Comparison of ENCODE assay signal across 33 cellular contexts in genomic region chr1:43000271-43000670, GRCh38. TPM values are rescaled to one million over a fixed set of nuclear protein-coding genes. Genes with fewer than 3 reads are reported as not detected.
DNase-seq lines count a peak whose midpoint lies in the region; ATAC-seq, FAIRE-seq and TF ChIP-seq lines count a peak whose summit lies in the region.
"Had no signal": no experiment of that assay in that cellular context is flagged by ENCODE, and none has a peak within 500 bp of the region (broad histone marks: within the 10 kb centered on the region; RNA-seq: fewer than 3 reads in every experiment).

No MANE protein-coding gene starts in this region.

- H3K79me1 ChIP-seq in trophoblast cell (ENCODE audit: low read length): peaks cover 45% of the 10 kb centered on the region

- CTCF ChIA-PET in T-cell (lab: Charles Lee): no interaction called here

- H3K14ac ChIP-seq in trophoblast cell (ENCODE audit: low read length): peak overlapping the region; percentile 51

- no peaks in the 10 kb centered on the region for H4K20me1 ChIP-seq in keratinocyte (ENCODE audit: control insufficient read depth, extremely low read depth, insufficient read depth, low read length)
- H4K20me1 ChIP-seq: BLaER1; BLaER1 treated with 17β-estradiol and CSF1 and Interleukin-3, amounts not matched to agents 10 nM and 100 nM had no signal

- H3K9me3 ChIP-seq in keratinocyte (ENCODE audit: control insufficient read depth, low read depth, low read length) (no peaks in the 10 kb centered on the region), trophoblast cell (ENCODE audit: insufficient read depth, low read depth, low read length) (no peaks in the 10 kb centered on the region)
- H3K9me3 ChIP-seq: A549; BE2C; BLaER1; BLaER1 treated with 17β-estradiol and CSF1 and Interleukin-3, amounts not matched to agents 10 nM and 100 nM; Caco-2 had no signal

- no peak overlapping the region for H4K12ac ChIP-seq in trophoblast cell (ENCODE audit: low read depth, low read length)

- H3K4me1 Mint-ChIP-seq in T-cell: no peaks in the 10 kb centered on the region
- H3K4me1 Mint-ChIP-seq: CD14-positive monocyte; CD4-positive, alpha-beta memory T cell; CD4-positive, CD25-positive, alpha-beta regulatory T cell; CD8-positive, alpha-beta memory T cell had no signal

- H2BK120ac ChIP-seq in trophoblast cell (ENCODE audit: insufficient read depth, low read length, poor library complexity): peak overlapping the region; percentile 70

- H3K9me3 Mint-ChIP-seq in T-cell: no peaks in the 10 kb centered on the region
- H3K9me3 Mint-ChIP-seq: CD4-positive, alpha-beta memory T cell; CD4-positive, alpha-beta T cell; CD4-positive, CD25-positive, alpha-beta regulatory T cell; CD8-positive, alpha-beta memory T cell; CD8-positive, alpha-beta T cell had no signal

- no peak overlapping the region for H3K27ac ChIP-seq in keratinocyte (ENCODE audit: control insufficient read depth, insufficient read depth, low read length)
- no peak overlapping the region for H3K27ac ChIP-seq in trophoblast cell (ENCODE audit: low read depth, low read length)
- H3K27ac ChIP-seq: 22Rv1; A549; BLaER1; BLaER1 treated with 17β-estradiol and CSF1 and Interleukin-3, amounts not matched to agents 10 nM and 100 nM; C4-2B had no signal

- dilution Hi-C loops in keratinocyte (cut with MboI; ENCODE audit: extremely low pct_ligation_motif_present, low sequenced_read_pairs): no loop called here

- H3K79me2 ChIP-seq in keratinocyte (ENCODE audit: control insufficient read depth, insufficient read depth, low read length): no peaks in the 10 kb centered on the region
- H3K79me2 ChIP-seq in trophoblast cell (ENCODE audit: control insufficient read depth, insufficient read depth, low read length, poor library complexity): peaks cover 8% of the 10 kb centered on the region

- no peak overlapping the region for H3K4me2 ChIP-seq in keratinocyte (ENCODE audit: control insufficient read depth, extremely low read depth, insufficient read depth, low read depth, low read length)
- no peak overlapping the region for H3K4me2 ChIP-seq in trophoblast cell (ENCODE audit: low read length)
- H3K4me2 ChIP-seq: A549; BLaER1; BLaER1 treated with 17β-estradiol and CSF1 and Interleukin-3, amounts not matched to agents 10 nM and 100 nM had no signal

- peak overlapping the region; percentile 32 for H2BK5ac ChIP-seq in trophoblast cell (ENCODE audit: low read depth, low read length, poor library complexity)

- no peaks in the 10 kb centered on the region for H3K9me1 ChIP-seq in keratinocyte (ENCODE audit: control insufficient read depth, extremely low read depth, insufficient read depth, low read length)

- DNase-seq in keratinocyte (ENCODE audit: low read depth, low spot score) (no peak), trophoblast cell (peak; percentile 82 to 90), T-cell (no peak), SHP77 (lab: John Stamatoyannopoulos, UW) (no peak)
- DNase-seq: 8988T; ACHN; AML-193; BE2C; C1 segment of cervical spinal cord; Caco-2; Calu3; CD4-positive, alpha-beta memory T cell; CD4-positive, alpha-beta T cell; CD4-positive, CD25-positive, alpha-beta regulatory T cell; CD8-positive, alpha-beta memory T cell; CD8-positive, alpha-beta T cell; COR-L47; DMS 273 treated with DMSO at 0.1 percent for 48 hours; DMS153; DMS53; DMS79; DMS79 treated with DMSO at 0.1 percent for 48 hours; DND-41; EL had no signal

- H3K4ac ChIP-seq in trophoblast cell (ENCODE audit: low read depth, low read length): peak overlapping the region; percentile 43

- H3K27ac Mint-ChIP-seq in T-cell: no peak overlapping the region
- H3K27ac Mint-ChIP-seq: B cell; CD4-positive, alpha-beta memory T cell; CD4-positive, alpha-beta T cell; CD4-positive, CD25-positive, alpha-beta regulatory T cell; CD8-positive, alpha-beta memory T cell; CD8-positive, alpha-beta T cell had no signal

- WGBS in trophoblast cell (ENCODE audit: extremely low coverage, insufficient coverage, insufficient read length): no CpG with 5 or more reads among the region's 1 CpG

- peak overlapping the region; percentile 91 for H2BK12ac ChIP-seq in trophoblast cell (ENCODE audit: low read length)

- H2AK5ac ChIP-seq in trophoblast cell (ENCODE audit: low read length): peak overlapping the region; percentile 45

- H3K23ac ChIP-seq in trophoblast cell (ENCODE audit: low read length): no peak overlapping the region

- H3K4me3 Mint-ChIP-seq in T-cell: no peak overlapping the region
- H3K4me3 Mint-ChIP-seq: B cell; CD14-positive monocyte; CD4-positive, alpha-beta memory T cell; CD4-positive, alpha-beta T cell; CD4-positive, CD25-positive, alpha-beta regulatory T cell; CD8-positive, alpha-beta memory T cell; CD8-positive, alpha-beta T cell had no signal

- no peaks in the 10 kb centered on the region for H3K27me3 Mint-ChIP-seq in T-cell
- H3K27me3 Mint-ChIP-seq: B cell; CD4-positive, alpha-beta T cell; CD4-positive, CD25-positive, alpha-beta regulatory T cell had no signal

- peak; percentile 5 for FAIRE-seq in keratinocyte (lab: Jason Lieb, UNC)
- FAIRE-seq: A204.1, A549, D721Med had no signal

- POLR2A ChIA-PET in T-cell (lab: Charles Lee): no interaction called here

- H3K9ac ChIP-seq in keratinocyte (ENCODE audit: control insufficient read depth, extremely low read depth, insufficient read depth, low read length) (no peak overlapping the region), trophoblast cell (ENCODE audit: low read length) (no peak overlapping the region)
- H3K9ac ChIP-seq: BLaER1; BLaER1 treated with 17β-estradiol and CSF1 and Interleukin-3, amounts not matched to agents 10 nM and 100 nM had no signal

- H3K4me1 ChIP-seq in keratinocyte (ENCODE audit: control insufficient read depth, extremely low read depth, insufficient read depth, low read length) (no peaks in the 10 kb centered on the region), trophoblast cell (ENCODE audit: control insufficient read depth in 1 of 2, insufficient read depth in 2 of 2, low read length in 2 of 2) (peaks cover 10 to 19% of the 10 kb centered on the region in 2 experiments)
- H3K4me1 ChIP-seq: A549, BLaER1 had no signal

- peak overlapping the region; percentile 22 for H4K91ac ChIP-seq in trophoblast cell (ENCODE audit: low read depth, low read length)

- TF ChIP-seq CTCF in keratinocyte (optimal IDR thresholded peaks at IDR 0.05 in 1 of 3, IDR thresholded peaks at IDR 0.05 in 1 of 3, conservative IDR thresholded peaks at IDR 0.05 in 1 of 3; ENCODE audit: extremely low read depth in 1 of 3, insufficient read depth in 2 of 3, low read length in 3 of 3): no peak

- H2AFZ ChIP-seq in keratinocyte (ENCODE audit: control insufficient read depth, low read length) (no peak overlapping the region), trophoblast cell (ENCODE audit: insufficient read depth, low read length, poor library complexity) (no peak overlapping the region)

- ATAC-seq in T-cell (replicated peaks in 1 of 4): no peak
- ATAC-seq: A549; CD8-positive, alpha-beta T cell had no signal

- H3K36me3 Mint-ChIP-seq in T-cell: no peaks in the 10 kb centered on the region
- H3K36me3 Mint-ChIP-seq: CD14-positive monocyte; CD4-positive, alpha-beta memory T cell; CD4-positive, CD25-positive, alpha-beta regulatory T cell; CD8-positive, alpha-beta memory T cell; CD8-positive, alpha-beta T cell had no signal

- H3K18ac ChIP-seq in trophoblast cell (ENCODE audit: low read length): peak overlapping the region; percentile 54

- H3K4me3 ChIP-seq in keratinocyte (ENCODE audit: control insufficient read depth in 2 of 3, extremely low read depth in 1 of 3, insufficient read depth in 2 of 3, low read depth in 1 of 3, low read length in 3 of 3): no peak overlapping the region
- H3K4me3 ChIP-seq in trophoblast cell (ENCODE audit: low read depth, low read length): no peak overlapping the region
- H3K4me3 ChIP-seq: A549; BLaER1; BLaER1 treated with 17β-estradiol and CSF1 and Interleukin-3, amounts not matched to agents 10 nM and 100 nM had no signal

- no peak overlapping the region for H4K8ac ChIP-seq in trophoblast cell (ENCODE audit: low read depth, low read length)

- H3K27me3 ChIP-seq in keratinocyte (ENCODE audit: control insufficient read depth, extremely low read depth, insufficient read depth, low read length) (no peaks in the 10 kb centered on the region), trophoblast cell (ENCODE audit: insufficient read depth, low read length) (no peaks in the 10 kb centered on the region)
- H3K27me3 ChIP-seq: BE2C; BLaER1; BLaER1 treated with 17β-estradiol and CSF1 and Interleukin-3, amounts not matched to agents 10 nM and 100 nM had no signal

- H3K36me3 ChIP-seq in keratinocyte (ENCODE audit: control insufficient read depth in 2 of 2, extremely low read depth in 1 of 2, insufficient read depth in 2 of 2, low read length in 2 of 2) (no peaks in the 10 kb centered on the region), trophoblast cell (ENCODE audit: control insufficient read depth in 1 of 2, insufficient read depth in 2 of 2, low read length in 2 of 2) (no peaks in the 10 kb centered on the region)
- H3K36me3 ChIP-seq: BE2C; BLaER1; BLaER1 treated with 17β-estradiol and CSF1 and Interleukin-3, amounts not matched to agents 10 nM and 100 nM had no signal

RNA-seq across cellular contexts. Expression of gene SLC2A1, which starts 41.6 kb away (rescaled TPM):
- polyA plus RNA-seq in keratinocyte: 580 to 1,115 TPM (median 689 TPM) in 3 replicates
- polyA plus RNA-seq in keratinocyte (2011; ENCODE audit: low read depth): 202 TPM
- polyA plus RNA-seq in keratinocyte (2011; cell fraction: cytosol; rRNA removed): 275 and 321 TPM in 2 replicates
- 1,814 and 2,318 TPM in 2 replicates for polyA plus RNA-seq in keratinocyte (2011; cell fraction: nucleus; rRNA removed)
- polyA plus RNA-seq in keratinocyte (2012; ENCODE audit: low replicate concordance): 844 and 1,046 TPM in 2 replicates
- polyA minus RNA-seq in keratinocyte: 817 to 1,377 TPM (median 1,072 TPM) in 3 replicates
- 724 TPM for polyA minus RNA-seq in keratinocyte (2011; cell fraction: cytosol; rRNA and poly(A)+ RNA removed)
- 1,644 and 2,001 TPM in 2 replicates for polyA minus RNA-seq in keratinocyte (2011; cell fraction: nucleus; rRNA and poly(A)+ RNA removed)
- polyA plus RNA-seq in trophoblast cell (2013): 1,633 and 1,681 TPM in 2 replicates
- 10 to 100 TPM; 72.0 to 91.7 (median 83.9) TPM for total RNA-seq in T-cell

Comparison
In these comparisons a context has a peak if more than half of its experiments do, and no peak if none do; other contexts are left out.
1. DNase-seq: peak in trophoblast cell (2 of 2); none in keratinocyte (single experiment), T-cell (0 of 34) and SHP77 (0 of 2).